ENCODE assay signal across 8 cellular contexts in the genomic region with DNA sequence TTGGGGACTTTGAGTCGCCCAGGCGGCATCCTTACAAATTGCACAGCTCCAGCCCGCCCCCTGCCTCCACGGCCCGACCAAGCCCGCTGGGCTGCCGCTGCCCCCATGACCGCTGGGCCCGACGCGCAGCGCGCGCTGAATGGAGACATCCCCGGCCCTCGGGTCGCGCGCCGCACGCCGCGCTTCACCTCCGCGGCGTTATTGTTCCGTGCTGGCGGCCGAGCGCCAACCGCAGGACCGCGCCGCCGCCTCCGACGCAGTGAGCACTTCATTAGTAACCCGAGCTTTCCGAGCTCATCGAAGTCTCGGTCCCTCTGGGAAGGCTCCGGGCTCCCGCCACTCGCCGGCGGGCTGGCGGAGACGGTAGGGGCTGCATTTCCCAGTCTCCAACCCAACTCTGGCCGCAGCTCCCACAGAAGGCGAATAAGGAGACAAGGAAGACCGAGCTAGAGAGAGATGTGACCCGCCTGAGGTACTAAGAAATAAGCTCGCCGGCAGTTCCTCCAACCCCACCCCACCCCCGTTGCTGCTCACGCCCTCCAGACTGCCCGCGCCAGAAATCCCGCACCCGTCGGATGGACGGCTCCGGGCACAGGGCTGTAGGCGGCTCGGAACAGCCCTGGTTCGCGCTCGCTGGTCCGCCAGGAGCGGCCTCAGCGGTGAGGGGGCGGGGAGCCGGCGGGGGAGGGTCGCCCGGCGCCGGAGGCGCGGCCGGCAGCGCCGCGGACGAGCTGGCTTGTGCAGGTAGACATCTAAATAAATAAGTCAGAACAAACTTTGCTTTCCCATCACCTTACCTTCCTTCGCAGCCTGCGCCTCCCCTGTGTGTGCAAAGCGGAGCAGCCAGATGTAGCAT. TPM values are rescaled to one million over a fixed set of nuclear protein-coding genes. Genes with fewer than 3 reads are reported as not detected.
DNase-seq lines count a peak whose midpoint lies in the region; ATAC-seq and TF ChIP-seq lines count a peak whose summit lies in the region.

No MANE protein-coding gene starts in this region.

- H3K79me2 ChIP-seq in neural cell (replicated peaks; ENCODE audit: insufficient read depth, low read length): peaks cover 21% of the 10 kb centered on the region

- no peaks in the 10 kb centered on the region for H3K9me3 Mint-ChIP-seq in WTC11

- H3K4me3 ChIP-seq in HUES48 (ENCODE audit: low read depth, low read length) (peak overlapping the region; percentile 98), gastroesophageal sphincter (peak overlapping the region; percentile 75 to 82), neural cell (ENCODE audit: low read length) (peak overlapping the region; percentile 83)

- CTCF ChIA-PET in WTC11 (lab: Charles Lee): interaction anchor here (0.6 to 1.9 kb wide), 10 partner anchors 13 to 608 kb away, joined by 3 to 7 read pairs (median 4); no protein-coding TSS in a partner anchor

- TF ChIP-seq CTCF in WTC11 (IDR thresholded peaks at IDR 0.05) (no peak), gastroesophageal sphincter (IDR thresholded peaks at IDR 0.05) (peak in 2 of 4 experiments; percentile 22 to 52), neural cell (IDR thresholded peaks at IDR 0.05; ENCODE audit: poor library complexity, severe bottlenecking) (no peak)

- peak overlapping the region; percentile 66 for H3K27ac ChIP-seq in HUES48 (ENCODE audit: low read depth, low read length)
- peak overlapping the region; percentile 24 to 91 (median 82) for H3K27ac ChIP-seq in gastroesophageal sphincter
- peak overlapping the region; percentile 21 for H3K27ac ChIP-seq in neural cell (ENCODE audit: low read length)

- peak overlapping the region; percentile 100 for H3K4me3 Mint-ChIP-seq in WTC11

- no peaks in the 10 kb centered on the region for H3K9me3 ChIP-seq in HUES48 (ENCODE audit: control insufficient read depth, insufficient read depth, low read length)
- no peaks in the 10 kb centered on the region for H3K9me3 ChIP-seq in gastroesophageal sphincter
- H3K9me3 ChIP-seq in neural cell (ENCODE audit: low read length): no peaks in the 10 kb centered on the region

- H4K20me1 ChIP-seq in neural cell (ENCODE audit: insufficient read depth): no peaks in the 10 kb centered on the region

- H3K27me3 Mint-ChIP-seq in WTC11 (ENCODE audit: low read depth): peaks cover 43% of the 10 kb centered on the region

- H3K4me1 ChIP-seq in HUES48 (ENCODE audit: control insufficient read depth, insufficient read depth, low read length) (peaks cover 21% of the 10 kb centered on the region; the same call in 1 of the 2 replicates), gastroesophageal sphincter (peaks cover 0 to 61% (median 0%) of the 10 kb centered on the region in 3 donors)

- H3K36me3 Mint-ChIP-seq in WTC11: no peaks in the 10 kb centered on the region

- H3K9ac ChIP-seq in HUES48 (ENCODE audit: low read depth, low read length): peak overlapping the region; percentile 41
- H3K9ac ChIP-seq in neural cell (ENCODE audit: low read length): peak overlapping the region; percentile 69

- peak overlapping the region; percentile 81 for H3K4me2 ChIP-seq in neural cell (ENCODE audit: low read length)

- peak; percentile 79 for DNase-seq in ELF-1 (ENCODE audit: low read depth, low spot score)
- peak; percentile 71 for DNase-seq in WTC11 (ENCODE audit: low spot score)
- DNase-seq in foreskin melanocyte: no peak

- H3K9me2 ChIP-seq in neural cell (ENCODE audit: insufficient read depth, low read length): no peaks in the 10 kb centered on the region

- no peaks in the 10 kb centered on the region for H3F3A ChIP-seq in neural cell (ENCODE audit: insufficient read depth, low read length, poor library complexity, severe bottlenecking)

- peak overlapping the region; percentile 99 for H3K27ac Mint-ChIP-seq in WTC11

- no peak for TF ChIP-seq POLR2A in gastroesophageal sphincter (IDR thresholded peaks at IDR 0.05)

- peak overlapping the region; percentile 54 for H2AFZ ChIP-seq in neural cell (ENCODE audit: low read depth, low read length)

- WGBS in gastroesophageal sphincter (ENCODE audit: low coverage in 1 of 2), 2 donors: 0% methylated on average over 7 to 8 of the region's 88 CpGs

- H3K4me1 Mint-ChIP-seq in WTC11: peaks cover 23% of the 10 kb centered on the region

- ATAC-seq in WTC11: peak; percentile 41
- no peak for ATAC-seq in gastroesophageal sphincter
- ATAC-seq in GM21528 (IDR thresholded peaks at IDR 0.05; ENCODE audit: low FRiP score, unreplicated experiment): no peak
- no peak for ATAC-seq in HG02938 (IDR thresholded peaks at IDR 0.05; ENCODE audit: unreplicated experiment)

- H3K36me3 ChIP-seq in HUES48 (ENCODE audit: control insufficient read depth, insufficient read depth, low read length) (no peaks in the 10 kb centered on the region), gastroesophageal sphincter (no peaks in the 10 kb centered on the region), neural cell (ENCODE audit: insufficient read depth, low read length) (no peaks in the 10 kb centered on the region)

- H3K27me3 ChIP-seq in HUES48 (ENCODE audit: control insufficient read depth, insufficient read depth, low read length) (peaks cover 51% of the 10 kb centered on the region), gastroesophageal sphincter (peaks cover 12% of the 10 kb centered on the region), neural cell (ENCODE audit: insufficient read depth, low read depth, low read length) (peaks cover 30% of the 10 kb centered on the region)

- POLR2A ChIA-PET in WTC11 (lab: Charles Lee): interaction anchor here (1.1 to 1.4 kb wide), 2 partner anchors 340 to 397 kb away, joined by 4 read pairs; no protein-coding TSS in a partner anchor

- peak; percentile 36 for TF ChIP-seq RAD21 in neural cell (conservative IDR thresholded peaks at IDR 0.05)

- TF ChIP-seq EP300 in gastroesophageal sphincter (IDR thresholded peaks at IDR 0.05) (no peak), neural cell (conservative IDR thresholded peaks at IDR 0.05; ENCODE audit: poor library complexity, severe bottlenecking) (no peak)

TF ChIP-seq in WTC11, 78 proteins besides CTCF, POLR2A, EP300 and RAD21 (continues in another document):
- TF ChIP-seq, protein P1, sequence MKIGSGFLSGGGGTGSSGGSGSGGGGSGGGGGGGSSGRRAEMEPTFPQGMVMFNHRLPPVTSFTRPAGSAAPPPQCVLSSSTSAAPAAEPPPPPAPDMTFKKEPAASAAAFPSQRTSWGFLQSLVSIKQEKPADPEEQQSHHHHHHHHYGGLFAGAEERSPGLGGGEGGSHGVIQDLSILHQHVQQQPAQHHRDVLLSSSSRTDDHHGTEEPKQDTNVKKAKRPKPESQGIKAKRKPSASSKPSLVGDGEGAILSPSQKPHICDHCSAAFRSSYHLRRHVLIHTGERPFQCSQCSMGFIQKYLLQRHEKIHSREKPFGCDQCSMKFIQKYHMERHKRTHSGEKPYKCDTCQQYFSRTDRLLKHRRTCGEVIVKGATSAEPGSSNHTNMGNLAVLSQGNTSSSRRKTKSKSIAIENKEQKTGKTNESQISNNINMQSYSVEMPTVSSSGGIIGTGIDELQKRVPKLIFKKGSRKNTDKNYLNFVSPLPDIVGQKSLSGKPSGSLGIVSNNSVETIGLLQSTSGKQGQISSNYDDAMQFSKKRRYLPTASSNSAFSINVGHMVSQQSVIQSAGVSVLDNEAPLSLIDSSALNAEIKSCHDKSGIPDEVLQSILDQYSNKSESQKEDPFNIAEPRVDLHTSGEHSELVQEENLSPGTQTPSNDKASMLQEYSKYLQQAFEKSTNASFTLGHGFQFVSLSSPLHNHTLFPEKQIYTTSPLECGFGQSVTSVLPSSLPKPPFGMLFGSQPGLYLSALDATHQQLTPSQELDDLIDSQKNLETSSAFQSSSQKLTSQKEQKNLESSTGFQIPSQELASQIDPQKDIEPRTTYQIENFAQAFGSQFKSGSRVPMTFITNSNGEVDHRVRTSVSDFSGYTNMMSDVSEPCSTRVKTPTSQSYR (CRISPR knock-in tag; IDR thresholded peaks at IDR 0.05): no peak
- TF ChIP-seq MYBL2 (CRISPR knock-in tag; IDR thresholded peaks at IDR 0.05) (no peak), ZNF423 (CRISPR knock-in tag; IDR thresholded peaks at IDR 0.05) (no peak)

TF ChIP-seq in neural cell, 6 proteins besides CTCF, POLR2A, EP300 and RAD21:
- no peak for TF ChIP-seq POLR2AphosphoS5 (IDR thresholded peaks at IDR 0.05)
- no peak for TF ChIP-seq TAF1 (IDR thresholded peaks at IDR 0.05; ENCODE audit: low read depth)
- TF ChIP-seq SMC3 (conservative IDR thresholded peaks at IDR 0.05; ENCODE audit: poor library complexity): peak; percentile 41
- TF ChIP-seq EZH2 (IDR thresholded peaks at IDR 0.05; ENCODE audit: borderline replicate concordance, insufficient read depth, low read length, poor library complexity, severe bottlenecking): no peak
- peak; percentile 0 for TF ChIP-seq MXI1 (conservative IDR thresholded peaks at IDR 0.05; ENCODE audit: poor library complexity, severe bottlenecking)
- TF ChIP-seq, protein P2, sequence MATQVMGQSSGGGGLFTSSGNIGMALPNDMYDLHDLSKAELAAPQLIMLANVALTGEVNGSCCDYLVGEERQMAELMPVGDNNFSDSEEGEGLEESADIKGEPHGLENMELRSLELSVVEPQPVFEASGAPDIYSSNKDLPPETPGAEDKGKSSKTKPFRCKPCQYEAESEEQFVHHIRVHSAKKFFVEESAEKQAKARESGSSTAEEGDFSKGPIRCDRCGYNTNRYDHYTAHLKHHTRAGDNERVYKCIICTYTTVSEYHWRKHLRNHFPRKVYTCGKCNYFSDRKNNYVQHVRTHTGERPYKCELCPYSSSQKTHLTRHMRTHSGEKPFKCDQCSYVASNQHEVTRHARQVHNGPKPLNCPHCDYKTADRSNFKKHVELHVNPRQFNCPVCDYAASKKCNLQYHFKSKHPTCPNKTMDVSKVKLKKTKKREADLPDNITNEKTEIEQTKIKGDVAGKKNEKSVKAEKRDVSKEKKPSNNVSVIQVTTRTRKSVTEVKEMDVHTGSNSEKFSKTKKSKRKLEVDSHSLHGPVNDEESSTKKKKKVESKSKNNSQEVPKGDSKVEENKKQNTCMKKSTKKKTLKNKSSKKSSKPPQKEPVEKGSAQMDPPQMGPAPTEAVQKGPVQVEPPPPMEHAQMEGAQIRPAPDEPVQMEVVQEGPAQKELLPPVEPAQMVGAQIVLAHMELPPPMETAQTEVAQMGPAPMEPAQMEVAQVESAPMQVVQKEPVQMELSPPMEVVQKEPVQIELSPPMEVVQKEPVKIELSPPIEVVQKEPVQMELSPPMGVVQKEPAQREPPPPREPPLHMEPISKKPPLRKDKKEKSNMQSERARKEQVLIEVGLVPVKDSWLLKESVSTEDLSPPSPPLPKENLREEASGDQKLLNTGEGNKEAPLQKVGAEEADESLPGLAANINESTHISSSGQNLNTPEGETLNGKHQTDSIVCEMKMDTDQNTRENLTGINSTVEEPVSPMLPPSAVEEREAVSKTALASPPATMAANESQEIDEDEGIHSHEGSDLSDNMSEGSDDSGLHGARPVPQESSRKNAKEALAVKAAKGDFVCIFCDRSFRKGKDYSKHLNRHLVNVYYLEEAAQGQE (IDR thresholded peaks at IDR 0.05; ENCODE audit: borderline replicate concordance): no peak

RNA-seq across cellular contexts. Expression of a gene that starts 0.7 kb away (rescaled TPM):
- 7.4 to 9.6 TPM (median 7.9 TPM) in 3 replicates for total RNA-seq in WTC11 (2021)
- 100 to 1,000 TPM in 3 of 4 donors, 10 to 100 TPM in 1; 71.6 to 210 (median 175) TPM for total RNA-seq in gastroesophageal sphincter
- polyA plus RNA-seq in neural cell: 11.2 and 17.4 TPM in 2 replicates
- polyA minus RNA-seq in neural cell: 53.6 and 54.1 TPM in 2 replicates

Comparison
In these comparisons a context has a peak if more than half of its experiments do, and no peak if none do; other contexts are left out.
1. H3K27ac ChIP-seq: peak in every context shown above with its lines; median percentile 82 in gastroesophageal sphincter; 66 in HUES48; 21 in neural cell.